8 cellular contexts compared by ENCODE assay signal in the genomic region with DNA sequence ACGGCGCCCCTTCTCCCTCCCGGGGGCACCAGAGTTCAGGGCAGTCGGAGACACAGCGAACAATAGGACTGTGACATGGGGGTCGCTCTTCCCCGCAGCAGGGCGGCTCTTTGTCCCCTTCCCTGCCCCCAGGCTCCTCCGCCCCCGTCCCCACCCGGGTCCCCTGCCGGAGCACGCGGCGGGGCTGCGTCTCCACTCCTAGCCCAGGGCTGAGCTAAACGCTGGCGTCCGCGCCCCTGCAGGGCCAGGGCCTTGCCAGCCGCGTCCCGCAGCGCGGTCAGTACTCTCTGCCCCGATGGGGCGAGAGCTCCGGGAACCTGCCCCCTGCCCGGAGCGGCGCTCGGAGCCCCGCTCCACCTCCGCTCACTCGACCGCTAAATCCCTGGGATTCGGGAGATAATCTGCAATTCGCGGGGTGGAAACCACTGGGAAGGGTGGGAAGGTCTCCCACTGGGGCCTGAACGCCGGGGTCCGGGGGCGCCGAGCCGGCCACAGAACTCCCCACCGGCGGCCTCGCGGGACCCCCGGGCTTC. TPM values are rescaled to one million over a fixed set of nuclear protein-coding genes. Genes with fewer than 3 reads are reported as not detected.
DNase-seq lines count a peak whose midpoint lies in the region; ATAC-seq and TF ChIP-seq lines count a peak whose summit lies in the region.

No MANE protein-coding gene starts in this region.

- H3K36me3 ChIP-seq in SJCRH30 (no peaks in the 10 kb centered on the region), colonic mucosa (no peaks in the 10 kb centered on the region), transverse colon (no peaks in the 10 kb centered on the region)

- peak overlapping the region; percentile 77 for H3K27ac ChIP-seq in SJCRH30
- peak overlapping the region; percentile 86 for H3K27ac ChIP-seq in colonic mucosa
- peak overlapping the region; percentile 91 to 97 (median 94) for H3K27ac ChIP-seq in transverse colon

- H3K9me3 ChIP-seq in SJCRH30 (replicated peaks) (no peaks in the 10 kb centered on the region), colonic mucosa (no peaks in the 10 kb centered on the region), transverse colon (no peaks in the 10 kb centered on the region)

- in situ Hi-C loops in transverse colon (cut with MboI; ENCODE audit: low pct_ligation_motif_present in 1 of 4, low pct_unique_long_range_greater_than_20kb in 1 of 4, low sequenced_read_pairs in 3 of 4): loop anchor here in 1 of 4 donors (25.0 kb wide), 1 partner anchor 93 kb away; no protein-coding TSS in a partner anchor

- DNase-seq in activated CD4-positive, alpha-beta T cell treated with anti-CD3 and anti-CD28 coated beads for 4 hours: peak; percentile 42 to 53
- no peak for DNase-seq in activated CD4-positive, alpha-beta T cell treated with anti-CD3 and anti-CD28 coated beads, Interleukin-2, amount 50 U/mL, for 1 hour
- DNase-seq in SJCRH30: peak; percentile 60 to 70
- DNase-seq in colonic mucosa: no peak
- peak; percentile 50 to 61 for DNase-seq in lung microvascular endothelial cell (ENCODE audit: low read depth in 2 of 2)
- peak; percentile 33 for DNase-seq in transverse colon
- DNase-seq in effector CD8-positive, alpha-beta T cell (lab: John Stamatoyannopoulos, UW): no peak

- H3K4me1 ChIP-seq in SJCRH30 (peaks cover 15% of the 10 kb centered on the region), colonic mucosa (peaks cover 5% of the 10 kb centered on the region), transverse colon (peaks cover 24 to 46% (median 36%) of the 10 kb centered on the region in 4 donors)

- peak overlapping the region; percentile 75 for H3K4me3 ChIP-seq in SJCRH30
- peak overlapping the region; percentile 89 for H3K4me3 ChIP-seq in colonic mucosa
- H3K4me3 ChIP-seq in transverse colon: peak overlapping the region; percentile 54 to 83 (median 72)

- H3K9ac ChIP-seq in colonic mucosa (ENCODE audit: low read depth in 2 of 2, low read length in 2 of 2): peak overlapping the region; percentile 73 to 83

- intact Hi-C loops in colonic mucosa (cut with DNase I): loop anchor here (5.0 kb wide), 1 partner anchor 43 kb away; no protein-coding TSS in a partner anchor
- intact Hi-C loops in transverse colon (cut with DNase I; ENCODE audit: low total_unique reads): no loop called here

- no peak for TF ChIP-seq CTCF in colonic mucosa (IDR thresholded peaks at IDR 0.05)
- TF ChIP-seq CTCF in transverse colon (IDR thresholded peaks at IDR 0.05): no peak

- no peak for TF ChIP-seq EP300 in transverse colon (IDR thresholded peaks at IDR 0.05; ENCODE audit: low read depth)

- ATAC-seq in HG02943 (IDR thresholded peaks at IDR 0.05; ENCODE audit: low read depth, unreplicated experiment): peak; percentile 23

- H3K27me3 ChIP-seq in SJCRH30 (no peaks in the 10 kb centered on the region), colonic mucosa (no peaks in the 10 kb centered on the region), transverse colon (no peaks in the 10 kb centered on the region)

- WGBS in transverse colon (ENCODE audit: low coverage in 1 of 2), 2 donors: 1% methylated on average over 48 of the region's 50 CpGs; no CpG with 5 or more reads in 1 of the 2 donors

- TF ChIP-seq POLR2A in transverse colon (IDR thresholded peaks at IDR 0.05): peak; percentile 9

RNA-seq across cellular contexts. Expression of a gene that starts 0.8 kb away (rescaled TPM):
- total RNA-seq in SJCRH30 (2014; rRNA removed; shearing (Covaris generic)): 12.2 and 12.9 TPM in 2 replicates
- 10 to 100 TPM; 54.0 to 73.4 TPM for total RNA-seq in colonic mucosa
- total RNA-seq in lung microvascular endothelial cell: 1.6 and 2.8 TPM in 2 replicates
- total RNA-seq in transverse colon: 10 to 100 TPM; 19.3 to 55.4 (median 45.7) TPM

RNA-seq across cellular contexts. Expression of a gene that starts 40.1 kb away (rescaled TPM):
- not detected in 2 replicates for total RNA-seq in SJCRH30 (2014; rRNA removed; shearing (Covaris generic))
- total RNA-seq in colonic mucosa: under 1 TPM; 0.44 to 0.93 TPM
- 0.79 and 1.1 TPM in 2 replicates for total RNA-seq in lung microvascular endothelial cell
- 10 to 100 TPM in 1 of 4 donors, under 1 TPM in 3; 0.40 to 31.0 (median 0.87) TPM for total RNA-seq in transverse colon

Comparison
In these comparisons a context has a peak if more than half of its experiments do, and no peak if none do; other contexts are left out.
1. DNase-seq: peak in activated CD4-positive, alpha-beta T cell treated with anti-CD3 and anti-CD28 coated beads for 4 hours (2 of 2), SJCRH30 (2 of 2), lung microvascular endothelial cell (2 of 2) and transverse colon (single experiment); none in activated CD4-positive, alpha-beta T cell treated with anti-CD3 and anti-CD28 coated beads, Interleukin-2, amount 50 U/mL, for 1 hour (single experiment), colonic mucosa (single experiment) and effector CD8-positive, alpha-beta T cell (single experiment).
2. Peak in every context shown above with its lines, with median percentiles within 50 percentile points of each other: H3K27ac ChIP-seq and H3K4me3 ChIP-seq.